In the genomic region with DNA sequence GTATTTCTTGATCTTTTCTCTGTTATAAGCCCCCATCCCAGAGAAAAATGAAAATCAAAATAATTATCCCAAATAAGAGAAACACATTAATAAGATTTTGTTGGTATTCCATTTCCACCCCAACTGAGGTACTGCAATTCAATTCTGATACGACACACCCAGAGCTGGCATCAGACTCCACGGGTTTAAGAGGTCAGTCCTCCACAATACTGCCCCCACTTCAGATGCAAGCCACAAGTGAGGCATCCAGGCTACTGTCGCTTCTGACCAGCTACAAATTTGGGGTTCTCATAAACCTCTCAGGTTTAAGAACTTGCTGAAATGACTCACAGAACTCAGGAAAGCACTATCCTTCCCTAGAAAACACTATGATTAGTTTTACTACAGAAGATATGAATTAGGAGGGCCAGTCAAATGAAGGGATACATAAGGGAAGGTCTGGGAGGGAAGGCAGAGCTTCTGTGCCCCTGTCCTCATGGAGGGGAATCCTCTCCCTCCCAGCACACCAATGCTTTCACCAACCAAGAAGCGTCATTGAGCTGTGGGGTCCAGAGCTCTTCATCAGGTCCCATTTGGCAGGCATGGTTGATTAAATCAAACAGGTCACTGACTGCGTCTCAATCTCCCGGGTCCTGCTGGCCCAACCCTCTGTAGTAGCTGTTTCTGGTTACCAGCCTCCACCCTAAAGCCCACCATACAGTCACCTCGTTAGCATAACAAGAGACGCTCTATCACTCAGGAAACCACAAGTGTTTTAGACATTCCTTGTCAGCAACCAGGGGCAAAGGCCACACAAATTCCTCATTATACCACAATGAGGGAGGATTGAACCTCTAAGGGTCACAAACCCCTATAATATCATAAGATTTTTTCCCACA, we compare ENCODE assay signal across 15 cellular contexts. TPM values are rescaled to one million over a fixed set of nuclear protein-coding genes. Genes with fewer than 3 reads are reported as not detected.
DNase-seq lines count a peak whose midpoint lies in the region; ATAC-seq, FAIRE-seq and TF ChIP-seq lines count a peak whose summit lies in the region.
"Had no signal": no experiment of that assay in that cellular context is flagged by ENCODE, and none has a peak within 500 bp of the region (broad histone marks: within the 10 kb centered on the region; RNA-seq: fewer than 3 reads in every experiment).

No MANE protein-coding gene starts in this region.

- H3K27me3 ChIP-seq in NT2/D1 (ENCODE audit: insufficient read depth, insufficient read length) (no peaks in the 10 kb centered on the region), ectodermal cell (ENCODE audit: control insufficient read depth, insufficient read depth, low read length, poor library complexity, severe bottlenecking) (no peaks in the 10 kb centered on the region), HepG2 (ENCODE audit: control insufficient read depth in 1 of 2, insufficient read depth in 2 of 2, low read length in 2 of 2) (no peaks in the 10 kb centered on the region)
- H3K27me3 ChIP-seq: thyroid gland had no signal

- no peak for TF ChIP-seq CTCF in HepG2 (CRISPR knock-in tag; IDR thresholded peaks at IDR 0.05)

- DNase-seq in EL (peak; percentile 11), NT2/D1 (ENCODE audit: low read depth, low spot score) (peak; percentile 91), HepG2 (ENCODE audit: low spot score) (no peak), NCI-H82 (lab: John Stamatoyannopoulos, UW) (no peak), cerebellar cortex (ENCODE audit: low spot score) (no peak), NCI-H748 treated with DMSO at 0.1 percent for 48 hours (lab: John Stamatoyannopoulos, UW) (no peak)
- no peak for DNase-seq in activated T-helper 1 cell treated with anti-CD3 and anti-CD28 coated beads, Interleukin-12 subunit alpha, Interleukin-12 subunit beta, Interleukin-2, Interleukin-4 antibody, amounts not matched to agents 30 ng/mL and 10 ng/mL and 1 ng/mL, durations not matched to agents 14 hours and 24 hours and 36 hours (ENCODE audit: low spot score)
- DNase-seq: activated CD4-positive, alpha-beta T cell treated with anti-CD3 and anti-CD28 coated beads, Interleukin-2, amount 10 ng/mL, durations not matched to agents 7 days and 5 days; activated CD8-positive, alpha-beta memory T cell treated with anti-CD3 and anti-CD28 coated beads, Interleukin-2, amount 50 U/mL, for 4 hours; activated gamma-delta T cell treated with Interleukin-2 at 50 U/mL for 16 hours; stimulated activated naive B cell treated with anti-CD40 and anti-IgM and Interleukin-4, amounts not matched to agents 10 μg/mL and 1 μg/mL and 100 μg/mL, for 72 hours had no signal

- H3K4me2 ChIP-seq in HepG2 (ENCODE audit: low read depth, low read length), result no peak overlapping the region

- ATAC-seq in HepG2, result peak; percentile 48; the same call in 2 of the 3 replicates

- H3K36me3 ChIP-seq in NT2/D1 (ENCODE audit: insufficient read depth, insufficient read length, low read length) (peaks cover 45% of the 10 kb centered on the region), ectodermal cell (ENCODE audit: control insufficient read depth, insufficient read depth, low read length) (peaks cover 18% of the 10 kb centered on the region), HepG2 (replicated peaks in 1 of 2; ENCODE audit: control insufficient read depth in 1 of 2, insufficient read depth in 2 of 2, low read length in 2 of 2) (peaks cover 9 to 48% of the 10 kb centered on the region in 2 experiments)

- 31 to 34% methylated on average over 8 of the region's 8 CpGs for WGBS in ectodermal cell, 2 experiments
- 80% methylated on average over 8 of the region's 8 CpGs for WGBS in HepG2 (ENCODE audit: low lambda C conversion rate)

- BruUV-seq in HepG2 (replicated peaks; lab: Mats Ljungman, UMichigan), result no TSS peak

- TF ChIP-seq EP300 in HepG2 (IDR thresholded peaks at IDR 0.05; ENCODE audit: low read depth in 2 of 2, low read length in 2 of 2) (no peak), HepG2 (CRISPR knock-in tag; IDR thresholded peaks at IDR 0.05; ENCODE audit: borderline replicate concordance) (no peak)

- peaks cover 9% of the 10 kb centered on the region for H3K9me3 ChIP-seq in NT2/D1 (ENCODE audit: insufficient read depth, low read length)
- no peaks in the 10 kb centered on the region for H3K9me3 ChIP-seq in ectodermal cell (ENCODE audit: control insufficient read depth, low read length)
- H3K9me3 ChIP-seq in HepG2 (ENCODE audit: low read length), result no peaks in the 10 kb centered on the region
- H3K9me3 ChIP-seq: thyroid gland had no signal

- peaks cover 38% of the 10 kb centered on the region for H3K36me3 Mint-ChIP-seq in activated T-helper 1 cell treated with anti-CD3 and anti-CD28 coated beads, Interleukin-12 subunit alpha, Interleukin-12 subunit beta, Interleukin-2, Interleukin-4 antibody, amounts not matched to agents 30 ng/mL and 10 ng/mL and 1 ng/mL, durations not matched to agents 14 hours and 24 hours and 36 hours (ENCODE audit: low read depth)

- no peaks in the 10 kb centered on the region for H4K20me1 ChIP-seq in HepG2 (ENCODE audit: insufficient read depth, low read length)

- no peak overlapping the region for H2AFZ ChIP-seq in HepG2 (ENCODE audit: low read length)

- in situ Hi-C loops in HepG2 (cut with HindIII; ENCODE audit: extremely low pct_ligation_motif_present, low pct_unique_long_range_greater_than_20kb), result loop anchor here (5.0 kb wide), 1 partner anchor 283 kb away; no protein-coding TSS in a partner anchor

- no peak overlapping the region for H3K4me3 Mint-ChIP-seq in activated T-helper 1 cell treated with anti-CD3 and anti-CD28 coated beads, Interleukin-12 subunit alpha, Interleukin-12 subunit beta, Interleukin-2, Interleukin-4 antibody, amounts not matched to agents 30 ng/mL and 10 ng/mL and 1 ng/mL, durations not matched to agents 14 hours and 24 hours and 36 hours
- H3K4me3 Mint-ChIP-seq: activated CD4-positive, alpha-beta T cell treated with anti-CD3 and anti-CD28 coated beads, Interleukin-2, amount 10 ng/mL, durations not matched to agents 7 days and 5 days; CD8-positive, alpha-beta memory T cell; neural crest cell; stimulated activated naive B cell treated with anti-CD40 and anti-IgM and Interleukin-4, amounts not matched to agents 10 μg/mL and 1 μg/mL and 100 μg/mL, for 72 hours had no signal

- H3K27me3 Mint-ChIP-seq in activated T-helper 1 cell treated with anti-CD3 and anti-CD28 coated beads, Interleukin-12 subunit alpha, Interleukin-12 subunit beta, Interleukin-2, Interleukin-4 antibody, amounts not matched to agents 30 ng/mL and 10 ng/mL and 1 ng/mL, durations not matched to agents 14 hours and 24 hours and 36 hours (ENCODE audit: insufficient read depth), result no peaks in the 10 kb centered on the region
- H3K27me3 Mint-ChIP-seq: activated CD4-positive, alpha-beta T cell treated with anti-CD3 and anti-CD28 coated beads, Interleukin-2, amount 10 ng/mL, durations not matched to agents 7 days and 5 days; stimulated activated naive B cell treated with anti-CD40 and anti-IgM and Interleukin-4, amounts not matched to agents 10 μg/mL and 1 μg/mL and 100 μg/mL, for 72 hours had no signal

- no peak overlapping the region for H3K27ac Mint-ChIP-seq in activated T-helper 1 cell treated with anti-CD3 and anti-CD28 coated beads, Interleukin-12 subunit alpha, Interleukin-12 subunit beta, Interleukin-2, Interleukin-4 antibody, amounts not matched to agents 30 ng/mL and 10 ng/mL and 1 ng/mL, durations not matched to agents 14 hours and 24 hours and 36 hours
- H3K27ac Mint-ChIP-seq: activated CD4-positive, alpha-beta T cell treated with anti-CD3 and anti-CD28 coated beads, Interleukin-2, amount 10 ng/mL, durations not matched to agents 7 days and 5 days had no signal

- peak overlapping the region; percentile 58 for H3K9ac ChIP-seq in NT2/D1 (ENCODE audit: insufficient read length, low read depth)
- no peak overlapping the region for H3K9ac ChIP-seq in HepG2 (ENCODE audit: insufficient read depth, low read depth, low read length)

- POLR2A ChIA-PET in HepG2 (lab: Yijun Ruan, JAX), result interaction anchor here (0.9 to 2.7 kb wide), 6 partner anchors 25 to 283 kb away, joined by 3 to 17 read pairs (median 4); partner anchors contain the start of gene IWS1

- H3K4me1 Mint-ChIP-seq in activated T-helper 1 cell treated with anti-CD3 and anti-CD28 coated beads, Interleukin-12 subunit alpha, Interleukin-12 subunit beta, Interleukin-2, Interleukin-4 antibody, amounts not matched to agents 30 ng/mL and 10 ng/mL and 1 ng/mL, durations not matched to agents 14 hours and 24 hours and 36 hours (ENCODE audit: low read depth), result peaks cover 4% of the 10 kb centered on the region

- no peak for FAIRE-seq in HepG2 (lab: Jason Lieb, UNC)

- intact Hi-C loops in HepG2 (cut with micrococcal nuclease; ENCODE audit: unreplicated experiment), result loop anchor here (1.0 kb wide), 4 partner anchors 27 to 282 kb away; no protein-coding TSS in a partner anchor
- intact Hi-C loops in activated T-helper 1 cell treated with anti-CD3 and anti-CD28 coated beads, Interleukin-12 subunit alpha, Interleukin-12 subunit beta, Interleukin-2, Interleukin-4 antibody, amounts not matched to agents 30 ng/mL and 10 ng/mL and 1 ng/mL, durations not matched to agents 14 hours and 24 hours and 36 hours (cut with micrococcal nuclease), result loop anchor here (1.0 to 10.0 kb wide), 6 partner anchors 64 to 395 kb away; partner anchors contain the start of gene ERCC3

- H3K4me1 ChIP-seq in NT2/D1 (ENCODE audit: insufficient read depth, insufficient read length) (no peaks in the 10 kb centered on the region), ectodermal cell (ENCODE audit: control insufficient read depth, insufficient read depth, low read length) (peaks cover 25% of the 10 kb centered on the region), HepG2 (ENCODE audit: insufficient read depth, low read length) (peaks cover 19% of the 10 kb centered on the region; the same call in 1 of the 2 replicates)

- no peaks in the 10 kb centered on the region for H3K79me2 ChIP-seq in HepG2 (ENCODE audit: insufficient read depth, low read length)

- CTCF ChIA-PET in HepG2 (lab: Yijun Ruan, JAX; ENCODE audit: low intra/inter-chr PET ratio, low total read pairs), result interaction anchor here (1.1 to 3.8 kb wide), 6 partner anchors 26 to 283 kb away, joined by 3 to 54 read pairs (median 10); no protein-coding TSS in a partner anchor

- TF ChIP-seq POLR2A in HepG2 (IDR thresholded peaks at IDR 0.05; ENCODE audit: insufficient read depth in 1 of 2, low read depth in 2 of 2, low read length in 2 of 2), result 0 out of 4 replicates have a peak, but pooled peaks of 1 of the 2 experiments have one; percentile 17

- peak overlapping the region; percentile 95 for H3K27ac ChIP-seq in ectodermal cell (ENCODE audit: insufficient read depth, low read depth, low read length, poor library complexity, severe bottlenecking)
- peak overlapping the region; percentile 11 for H3K27ac ChIP-seq in HepG2 (ENCODE audit: extremely low read length, insufficient read depth, low read length)
- H3K27ac ChIP-seq: thyroid gland had no signal

- TF ChIP-seq RAD21 in HepG2 (CRISPR knock-in tag; IDR thresholded peaks at IDR 0.05), result no peak

- H3K9me3 Mint-ChIP-seq in activated T-helper 1 cell treated with anti-CD3 and anti-CD28 coated beads, Interleukin-12 subunit alpha, Interleukin-12 subunit beta, Interleukin-2, Interleukin-4 antibody, amounts not matched to agents 30 ng/mL and 10 ng/mL and 1 ng/mL, durations not matched to agents 14 hours and 24 hours and 36 hours, result peaks cover 8% of the 10 kb centered on the region

- no peak overlapping the region for H3K4me3 ChIP-seq in NT2/D1 (ENCODE audit: insufficient read length, low read depth)
- H3K4me3 ChIP-seq in ectodermal cell (ENCODE audit: insufficient read depth, low read depth, low read length), result no peak overlapping the region
- no peak overlapping the region for H3K4me3 ChIP-seq in HepG2 (replicated peaks in 1 of 3; ENCODE audit: insufficient read depth in 1 of 3, low read depth in 2 of 3, low read length in 3 of 3)
- H3K4me3 ChIP-seq: thyroid gland had no signal

RNA-seq across cellular contexts. Expression of gene IWS1, which starts 46.2 kb away (rescaled TPM):
- 88.0 TPM for polyA plus RNA-seq in ectodermal cell (2013, experiment 1 of 4)
- polyA plus RNA-seq in ectodermal cell (2013, experiment 2 of 4), result 85.1 TPM
- 75.6 TPM for polyA plus RNA-seq in ectodermal cell (2013, experiment 3 of 4)
- 79.0 TPM for polyA plus RNA-seq in ectodermal cell (2013, experiment 4 of 4)
- total RNA-seq in HepG2 (2016; rRNA removed; fragmentation: Illumina TruSeq; extraction: Trizol), result 62.3 and 90.2 TPM in 2 replicates
- 6.7 and 7.7 TPM in 2 replicates for total RNA-seq in HepG2 (2016; cell fraction: cytosol; rRNA removed; fragmentation: Illumina TruSeq; extraction: Trizol; ENCODE audit: low read depth)
- total RNA-seq in HepG2 (2016; cell fraction: insoluble cytoplasmic fraction; rRNA removed; fragmentation: Illumina TruSeq; extraction: Trizol), result 62.9 and 85.5 TPM in 2 replicates
- 17.1 and 18.1 TPM in 2 replicates for total RNA-seq in HepG2 (2016; cell fraction: membrane; rRNA removed; fragmentation: Illumina TruSeq; extraction: Trizol)
- 52.7 and 54.8 TPM in 2 replicates for total RNA-seq in HepG2 (2016; cell fraction: nucleus; rRNA removed; fragmentation: Illumina TruSeq; extraction: Trizol)
- 25.7 and 28.9 TPM in 2 replicates for polyA plus RNA-seq in HepG2 (2011; rRNA removed)
- polyA plus RNA-seq in HepG2 (2011; cell fraction: cytosol; rRNA removed), result 16.1 and 24.8 TPM in 2 replicates
- polyA plus RNA-seq in HepG2 (2011; cell fraction: nucleus; rRNA removed), result 17.9 and 22.5 TPM in 2 replicates
- 43.1 and 48.6 TPM in 2 replicates for polyA plus RNA-seq in HepG2 (2012)
- polyA plus RNA-seq in HepG2 (2016; cell fraction: cytosol; fragmentation: Illumina TruSeq; extraction: Trizol; ENCODE audit: low read depth), result 4.3 and 4.7 TPM in 2 replicates
- polyA plus RNA-seq in HepG2 (2016; cell fraction: insoluble cytoplasmic fraction; fragmentation: Illumina TruSeq; extraction: Trizol; ENCODE audit: low read depth), result 87.1 and 88.3 TPM in 2 replicates
- polyA plus RNA-seq in HepG2 (2016; cell fraction: membrane; fragmentation: Illumina TruSeq; extraction: Trizol; ENCODE audit: low read depth), result 9.9 and 10.2 TPM in 2 replicates
- 60.9 and 64.3 TPM in 2 replicates for polyA plus RNA-seq in HepG2 (2016; cell fraction: nucleus; fragmentation: Illumina TruSeq; extraction: Trizol; ENCODE audit: insufficient read depth, low read depth)
- 7.4 and 11.6 TPM in 2 replicates for polyA minus RNA-seq in HepG2 (2011; rRNA and poly(A)+ RNA removed; ENCODE audit: low replicate concordance)
- 28.7 and 30.0 TPM in 2 replicates for polyA minus RNA-seq in HepG2 (2011; cell fraction: cytosol; rRNA and poly(A)+ RNA removed)
- polyA minus RNA-seq in HepG2 (2011; cell fraction: nucleus; rRNA and poly(A)+ RNA removed), result 43.5 and 63.2 TPM in 2 replicates
- 52.3 and 57.6 TPM in 2 replicates for total RNA-seq in activated T-helper 1 cell treated with anti-CD3 and anti-CD28 coated beads, Interleukin-12 subunit alpha, Interleukin-12 subunit beta, Interleukin-2, Interleukin-4 antibody, amounts not matched to agents 30 ng/mL and 10 ng/mL and 1 ng/mL, durations not matched to agents 14 hours and 24 hours and 36 hours

RNA-seq across cellular contexts. Expression of gene MYO7B, which starts 55.4 kb away (rescaled TPM):
- not detected for polyA plus RNA-seq in ectodermal cell (2013, experiment 1 of 4)
- not detected for polyA plus RNA-seq in ectodermal cell (2013, experiment 2 of 4)
- 0.21 TPM for polyA plus RNA-seq in ectodermal cell (2013, experiment 3 of 4)
- polyA plus RNA-seq in ectodermal cell (2013, experiment 4 of 4), result 0.04 TPM
- not detected in 2 replicates for total RNA-seq in HepG2 (2016; rRNA removed; fragmentation: Illumina TruSeq; extraction: Trizol)
- not detected in 2 replicates for total RNA-seq in HepG2 (2016; cell fraction: cytosol; rRNA removed; fragmentation: Illumina TruSeq; extraction: Trizol; ENCODE audit: low read depth)
- total RNA-seq in HepG2 (2016; cell fraction: insoluble cytoplasmic fraction; rRNA removed; fragmentation: Illumina TruSeq; extraction: Trizol), result not detected in 2 replicates
- total RNA-seq in HepG2 (2016; cell fraction: membrane; rRNA removed; fragmentation: Illumina TruSeq; extraction: Trizol), result not detected in 2 replicates
- total RNA-seq in HepG2 (2016; cell fraction: nucleus; rRNA removed; fragmentation: Illumina TruSeq; extraction: Trizol), result not detected in 2 replicates
- polyA plus RNA-seq in HepG2 (2011; rRNA removed), result 0.03 TPM in 1 of 2 replicates, not detected in the other
- 0.01 TPM in 1 of 2 replicates, not detected in the other for polyA plus RNA-seq in HepG2 (2011; cell fraction: cytosol; rRNA removed)
- 0.11 and 0.12 TPM in 2 replicates for polyA plus RNA-seq in HepG2 (2011; cell fraction: nucleus; rRNA removed)
- not detected in 2 replicates for polyA plus RNA-seq in HepG2 (2012)
- polyA plus RNA-seq in HepG2 (2016; cell fraction: cytosol; fragmentation: Illumina TruSeq; extraction: Trizol; ENCODE audit: low read depth), result not detected in 2 replicates
- not detected in 2 replicates for polyA plus RNA-seq in HepG2 (2016; cell fraction: insoluble cytoplasmic fraction; fragmentation: Illumina TruSeq; extraction: Trizol; ENCODE audit: low read depth)
- not detected in 2 replicates for polyA plus RNA-seq in HepG2 (2016; cell fraction: membrane; fragmentation: Illumina TruSeq; extraction: Trizol; ENCODE audit: low read depth)
- not detected in 2 replicates for polyA plus RNA-seq in HepG2 (2016; cell fraction: nucleus; fragmentation: Illumina TruSeq; extraction: Trizol; ENCODE audit: insufficient read depth, low read depth)
- polyA minus RNA-seq in HepG2 (2011; rRNA and poly(A)+ RNA removed; ENCODE audit: low replicate concordance), result 0.02 TPM in 1 of 2 replicates, not detected in the other
- not detected in 2 replicates for polyA minus RNA-seq in HepG2 (2011; cell fraction: cytosol; rRNA and poly(A)+ RNA removed)
- polyA minus RNA-seq in HepG2 (2011; cell fraction: nucleus; rRNA and poly(A)+ RNA removed), result not detected in 2 replicates
- total RNA-seq in activated T-helper 1 cell treated with anti-CD3 and anti-CD28 coated beads, Interleukin-12 subunit alpha, Interleukin-12 subunit beta, Interleukin-2, Interleukin-4 antibody, amounts not matched to agents 30 ng/mL and 10 ng/mL and 1 ng/mL, durations not matched to agents 14 hours and 24 hours and 36 hours, result 0.10 and 0.12 TPM in 2 replicates
- total RNA-seq: CD8-positive, alpha-beta memory T cell had no signal
- polyA plus RNA-seq: CD8-positive, alpha-beta memory T cell had no signal

Comparison
In these comparisons a context has a peak if more than half of its experiments do, and no peak if none do; other contexts are left out.
1. DNase-seq: peak in EL (single experiment) and NT2/D1 (single experiment); none in HepG2 (single experiment), activated T-helper 1 cell treated with anti-CD3 and anti-CD28 coated beads, Interleukin-12 subunit alpha, Interleukin-12 subunit beta, Interleukin-2, Interleukin-4 antibody, amounts not matched to agents 30 ng/mL and 10 ng/mL and 1 ng/mL, durations not matched to agents 14 hours and 24 hours and 36 hours (single experiment), NCI-H82 (single experiment), cerebellar cortex (single experiment) and NCI-H748 treated with DMSO at 0.1 percent for 48 hours (single experiment).